Comparison of ENCODE assay signal across 13 cellular contexts in the genomic region with DNA sequence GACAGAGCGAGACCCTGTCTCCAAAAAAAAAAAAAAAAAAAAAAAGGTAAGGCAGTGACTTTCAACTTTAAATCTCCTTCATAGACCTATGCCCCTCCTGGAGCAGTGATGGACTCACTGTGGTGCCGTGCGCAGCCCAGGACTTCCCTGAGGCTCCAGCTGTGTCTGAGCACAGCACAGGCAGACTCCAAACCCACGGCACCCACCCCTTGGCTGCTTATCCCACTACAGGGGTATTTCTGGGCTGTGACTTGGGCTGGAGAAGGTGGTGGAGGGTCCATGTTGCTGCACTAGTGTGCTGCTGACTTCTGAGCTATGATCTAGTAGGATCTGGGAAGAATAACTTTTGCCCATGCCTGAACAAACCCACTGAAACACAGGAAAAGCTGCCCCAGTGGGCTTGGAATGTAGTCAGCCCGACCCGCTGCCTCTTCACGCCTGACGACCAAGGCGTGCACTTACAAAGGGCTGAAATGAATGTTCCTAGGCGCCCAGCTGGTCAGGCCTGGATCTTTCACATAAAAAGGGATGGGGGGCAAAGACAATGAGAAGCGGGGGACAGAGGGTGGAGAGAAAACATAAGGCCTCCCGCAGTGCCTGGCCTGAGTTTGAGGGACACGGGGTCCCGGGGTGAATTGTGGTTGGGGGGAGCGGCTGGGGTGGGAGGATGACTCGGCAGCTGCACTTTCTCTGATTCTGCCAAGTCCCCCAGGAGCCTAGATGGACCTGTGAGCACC.
"Had no signal": no experiment of that assay in that cellular context is flagged by ENCODE, and none has a peak within 500 bp of the region (broad histone marks: within the 10 kb centered on the region; RNA-seq: fewer than 3 reads in every experiment).

No MANE protein-coding gene starts in this region.

- DNase-seq: activated CD4-positive, CD25-positive, alpha-beta regulatory T cell treated with anti-CD3 and anti-CD28 coated beads, Interleukin-2, amount 50 U/mL, for 72 hours; activated naive CD4-positive, alpha-beta T cell treated with anti-CD3 and anti-CD28 coated beads for 36 hours; colonic mucosa; mammary epithelial cell; pancreas; T1000 had no signal

- H3K27ac ChIP-seq: ascending aorta, colonic mucosa, left lung, pancreas, right lobe of liver, upper lobe of left lung had no signal

- H3K4me1 ChIP-seq: ascending aorta, pancreas had no signal

- H3K27ac Mint-ChIP-seq: activated naive CD4-positive, alpha-beta T cell treated with anti-CD3 and anti-CD28 coated beads for 36 hours; activated T-helper 17 cell treated with anti-CD3 and anti-CD28 coated beads, Interleukin-2, amount 50 U/mL, for 72 hours; stimulated activated naive CD8-positive, alpha-beta T cell treated with anti-CD3 and anti-CD28 coated beads, Interleukin-15, Interleukin-2, amounts not matched to agents 100 ng/mL and 50 ng/mL, for 24 hours had no signal

- H3K9me3 ChIP-seq: ascending aorta, colonic mucosa, left lung, pancreas, right lobe of liver, upper lobe of left lung had no signal

- H3K27me3 Mint-ChIP-seq: stimulated activated naive CD8-positive, alpha-beta T cell treated with anti-CD3 and anti-CD28 coated beads, Interleukin-15, Interleukin-2, amounts not matched to agents 100 ng/mL and 50 ng/mL, for 24 hours had no signal

- H3K27me3 ChIP-seq: ascending aorta, colonic mucosa, right lobe of liver, upper lobe of left lung had no signal

- H3K36me3 ChIP-seq: ascending aorta, colonic mucosa, left lung, pancreas, right lobe of liver, upper lobe of left lung had no signal

- ATAC-seq: activated T-helper 17 cell treated with anti-CD3 and anti-CD28 coated beads, Interleukin-2, amount 50 U/mL, for 72 hours had no signal

- H3K4me3 Mint-ChIP-seq: activated naive CD4-positive, alpha-beta T cell treated with anti-CD3 and anti-CD28 coated beads for 36 hours; activated T-helper 17 cell treated with anti-CD3 and anti-CD28 coated beads, Interleukin-2, amount 50 U/mL, for 72 hours; central memory CD8-positive, alpha-beta T cell; stimulated activated naive CD8-positive, alpha-beta T cell treated with anti-CD3 and anti-CD28 coated beads, Interleukin-15, Interleukin-2, amounts not matched to agents 100 ng/mL and 50 ng/mL, for 24 hours had no signal

- H3K4me1 Mint-ChIP-seq: activated T-helper 17 cell treated with anti-CD3 and anti-CD28 coated beads, Interleukin-2, amount 50 U/mL, for 72 hours had no signal

- H3K9me3 Mint-ChIP-seq: activated naive CD4-positive, alpha-beta T cell treated with anti-CD3 and anti-CD28 coated beads for 36 hours; activated T-helper 17 cell treated with anti-CD3 and anti-CD28 coated beads, Interleukin-2, amount 50 U/mL, for 72 hours; central memory CD8-positive, alpha-beta T cell; stimulated activated naive CD8-positive, alpha-beta T cell treated with anti-CD3 and anti-CD28 coated beads, Interleukin-15, Interleukin-2, amounts not matched to agents 100 ng/mL and 50 ng/mL, for 24 hours had no signal

- H3K4me3 ChIP-seq: ascending aorta, colonic mucosa, left lung, pancreas, right lobe of liver, upper lobe of left lung had no signal
